14 cellular contexts compared by ENCODE assay signal in the genomic region with DNA sequence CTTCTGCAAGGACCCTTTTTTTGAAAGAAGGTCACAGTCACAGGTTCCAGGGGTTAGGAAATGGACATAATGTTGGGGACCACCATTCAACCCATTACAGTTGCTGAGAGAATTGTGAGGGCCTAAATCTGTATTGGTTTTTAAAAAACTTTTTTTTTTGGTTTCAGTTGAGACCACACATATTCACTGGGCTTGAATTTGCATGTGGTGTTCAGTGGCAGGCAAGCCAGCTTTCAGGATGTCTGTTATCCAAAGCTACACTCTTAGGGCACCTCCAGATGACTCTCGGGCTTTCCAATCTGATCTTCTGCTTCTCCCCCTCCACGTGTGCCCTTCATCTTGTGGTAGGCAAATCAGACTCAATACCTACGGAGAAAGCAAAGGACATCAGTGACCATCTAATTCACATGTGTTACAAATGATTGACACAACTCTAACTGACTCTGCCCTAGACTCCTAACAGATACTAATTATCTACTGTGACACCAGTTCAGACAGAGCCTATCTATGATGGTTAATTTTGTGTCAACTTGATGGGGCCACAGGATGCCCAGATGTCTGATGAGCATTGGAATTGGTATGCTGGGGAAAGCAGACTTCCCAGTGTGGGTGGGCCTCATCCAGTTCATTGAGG.
DNase-seq lines count a peak whose midpoint lies in the region; ATAC-seq and TF ChIP-seq lines count a peak whose summit lies in the region.
"Had no signal": no experiment of that assay in that cellular context is flagged by ENCODE, and none has a peak within 500 bp of the region (broad histone marks: within the 10 kb centered on the region; RNA-seq: fewer than 3 reads in every experiment).

No MANE protein-coding gene starts in this region.

- ATAC-seq in GM18499 (IDR thresholded peaks at IDR 0.05; ENCODE audit: insufficient read depth, unreplicated experiment) (peak; percentile 91), GM19397 (IDR thresholded peaks at IDR 0.05; ENCODE audit: unreplicated experiment) (peak; percentile 79), HG02642 (IDR thresholded peaks at IDR 0.05; ENCODE audit: poor library complexity, unreplicated experiment) (peak; percentile 92), HG03378 (IDR thresholded peaks at IDR 0.05; ENCODE audit: unreplicated experiment) (peak; percentile 77)
- ATAC-seq: left lobe of liver had no signal

- H3K79me2 ChIP-seq in PC-9 (ENCODE audit: low read depth): no peaks in the 10 kb centered on the region

- intact Hi-C loops in prostate gland (cut with DNase I): no loop called here
- intact Hi-C loops in PC-9 (cut with micrococcal nuclease; ENCODE audit: unreplicated experiment): no loop called here

- no peaks in the 10 kb centered on the region for H3K36me3 ChIP-seq in prostate gland
- H3K36me3 ChIP-seq in PC-9 (ENCODE audit: low read depth): no peaks in the 10 kb centered on the region
- H3K36me3 ChIP-seq: transverse colon had no signal

- no peak overlapping the region for H2AFZ ChIP-seq in PC-9

- no peak overlapping the region for H3K4me2 ChIP-seq in PC-9

- CTCF ChIA-PET in PC-9 (lab: Charles Lee): no interaction called here

- no peaks in the 10 kb centered on the region for H3F3A ChIP-seq in PC-9 (ENCODE audit: insufficient read depth, low read depth)

- H3K27ac ChIP-seq in prostate gland (no peak overlapping the region), PC-9 (no peak overlapping the region)
- H3K27ac ChIP-seq: transverse colon had no signal

- no TSS peak for BruUV-seq in PC-9 (replicated peaks; lab: Mats Ljungman, UMichigan)

- H3K4me3 ChIP-seq in prostate gland (no peak overlapping the region), PC-9 (no peak overlapping the region)
- H3K4me3 ChIP-seq: transverse colon had no signal

- H3K9me2 ChIP-seq in PC-9 (ENCODE audit: insufficient read depth): no peaks in the 10 kb centered on the region

- no peak for TF ChIP-seq POLR2A in prostate gland (IDR thresholded peaks at IDR 0.05)

- TF ChIP-seq CTCF in prostate gland (IDR thresholded peaks at IDR 0.05) (no peak), PC-9 (conservative IDR thresholded peaks at IDR 0.05) (no peak)

- no peaks in the 10 kb centered on the region for H3K27me3 ChIP-seq in prostate gland (replicated peaks; ENCODE audit: insufficient read depth)
- H3K27me3 ChIP-seq in PC-9 (ENCODE audit: insufficient read depth, low read depth): no peaks in the 10 kb centered on the region; the same call in 1 of the 2 replicates
- H3K27me3 ChIP-seq: transverse colon had no signal

- POLR2A ChIA-PET in PC-9 (lab: Charles Lee; ENCODE audit: unreplicated experiment): no interaction called here

- no peak for DNase-seq in prostate gland (ENCODE audit: low spot score)
- DNase-seq in activated T-cell treated with anti-CD3 and anti-CD28 coated beads, Interleukin-2, amount 50 U/mL, for 48 hours: no peak
- DNase-seq in effector CD4-positive, alpha-beta T cell: no peak
- DNase-seq in PC-9: no peak
- DNase-seq: ACHN, DMS153, head of caudate nucleus, NCI-H1105, transverse colon had no signal

- no peaks in the 10 kb centered on the region for H4K20me1 ChIP-seq in PC-9 (ENCODE audit: insufficient read depth)

- WGBS in prostate gland: 98% methylated on average over 3 of the region's 3 CpGs

- no peaks in the 10 kb centered on the region for H3K4me1 ChIP-seq in prostate gland (replicated peaks)
- H3K4me1 ChIP-seq in PC-9 (replicated peaks; ENCODE audit: insufficient read depth): no peaks in the 10 kb centered on the region
- H3K4me1 ChIP-seq: transverse colon had no signal

- H3K9me3 ChIP-seq in prostate gland (no peaks in the 10 kb centered on the region), PC-9 (ENCODE audit: insufficient read depth, low read depth) (no peaks in the 10 kb centered on the region)
- H3K9me3 ChIP-seq: transverse colon had no signal
